In genomic region chr1:84504580-84505021, GRCh38 we compare ENCODE assay signal across 8 cellular contexts. TPM values are rescaled to one million over a fixed set of nuclear protein-coding genes. Genes with fewer than 3 reads are reported as not detected.
A peak's percentile ranks its signal among the peaks of the same experiment; 100 is the strongest.
DNase-seq lines count a peak whose midpoint lies in the region; FAIRE-seq and TF ChIP-seq lines count a peak whose summit lies in the region.

No MANE protein-coding gene starts in this region.

- no peak overlapping the region for H3K56ac ChIP-seq in H9 (ENCODE audit: insufficient read length, low read depth, low read length)

- H3K4me3 Mint-ChIP-seq in H9, result peak overlapping the region; percentile 97 to 100
- H3K4me3 Mint-ChIP-seq in activated CD4-positive, alpha-beta memory T cell treated with anti-CD3 and anti-CD28 coated beads, Interleukin-2, amount 10 ng/mL, durations not matched to agents 7 days and 5 days, result peak overlapping the region; percentile 95

- H3T11ph ChIP-seq in H9 (ENCODE audit: low read length), result no peak overlapping the region

- peaks cover 4% of the 10 kb centered on the region for H3K23me2 ChIP-seq in H9 (ENCODE audit: insufficient read length, low read depth, low read length, poor library complexity, severe bottlenecking)

- no peaks in the 10 kb centered on the region; the same call in 1 of the 2 replicates for H3K27me3 Mint-ChIP-seq in H9 (ENCODE audit: low read depth)
- H3K27me3 Mint-ChIP-seq in activated CD4-positive, alpha-beta memory T cell treated with anti-CD3 and anti-CD28 coated beads, Interleukin-2, amount 10 ng/mL, durations not matched to agents 7 days and 5 days, result no peaks in the 10 kb centered on the region

- peaks cover 3% of the 10 kb centered on the region; the same call in 1 of the 2 replicates for H3K4me1 ChIP-seq in H9 (ENCODE audit: insufficient read depth, low read length)
- peaks cover 20% of the 10 kb centered on the region for H3K4me1 ChIP-seq in hepatocyte (ENCODE audit: insufficient read depth)
- peaks cover 4 to 20% of the 10 kb centered on the region in 2 donors for H3K4me1 ChIP-seq in small intestine (ENCODE audit: control insufficient read depth in 2 of 2, insufficient read depth in 1 of 2, low read depth in 1 of 2, low read length in 1 of 2)

- peak overlapping the region; percentile 7 for H3K9ac ChIP-seq in H9 (ENCODE audit: extremely low read depth, insufficient read length, low read length)

- no peak overlapping the region for H3K4ac ChIP-seq in H9 (ENCODE audit: low read depth, low read length)

- H2BK20ac ChIP-seq in H9 (ENCODE audit: low read depth, low read length, poor library complexity, severe bottlenecking), result no peak overlapping the region

- H2BK120ac ChIP-seq in H9 (ENCODE audit: low read depth, low read length, poor library complexity, severe bottlenecking), result no peak overlapping the region

- H3K9me3 ChIP-seq in H9 (ENCODE audit: control insufficient read depth, low read depth, low read length), result no peaks in the 10 kb centered on the region
- H3K9me3 ChIP-seq in hepatocyte (ENCODE audit: low read depth), result no peaks in the 10 kb centered on the region
- H3K9me3 ChIP-seq in small intestine (ENCODE audit: control insufficient read depth, low read depth), result no peaks in the 10 kb centered on the region

- no peak overlapping the region for H2AK5ac ChIP-seq in H9 (ENCODE audit: insufficient read length, low read length)

- no peak overlapping the region for H4K8ac ChIP-seq in H9 (replicated peaks; ENCODE audit: insufficient read length, low read depth, low read length)

- H4K91ac ChIP-seq in H9 (ENCODE audit: insufficient read length, low read depth, low read length), result no peak overlapping the region

- H3K36me3 ChIP-seq in hepatocyte (replicated peaks; ENCODE audit: insufficient read depth, low read depth) (no peaks in the 10 kb centered on the region), small intestine (ENCODE audit: control insufficient read depth in 2 of 2, insufficient read depth in 2 of 2, low read length in 2 of 2) (peaks cover 0 to 2% of the 10 kb centered on the region in 2 donors)

- no CpG with 5 or more reads among the region's 6 CpGs for WGBS in H9 (ENCODE audit: extremely low coverage, insufficient read length, low lambda C conversion rate)
- WGBS in hepatocyte (ENCODE audit: low lambda C conversion rate, missing lambda C conversion rate), result 30% methylated on average over 6 of the region's 6 CpGs
- WGBS in small intestine, 3 donors, result 2 to 16% (median 6%) methylated on average over 6 of the region's 6 CpGs

- H3K4me3 ChIP-seq in AG09309 (ENCODE audit: control insufficient read depth, low read depth, low read length) (peak overlapping the region; percentile 86), hepatocyte (peak overlapping the region; percentile 95), small intestine (ENCODE audit: low read depth in 1 of 2, low read length in 2 of 2) (peak overlapping the region; percentile 41 to 77)

- no peak overlapping the region for H2BK12ac ChIP-seq in H9 (ENCODE audit: insufficient read length, low read depth, low read length)

- peaks cover 8% of the 10 kb centered on the region; the same call in 1 of the 2 replicates for H3K79me2 ChIP-seq in H9 (ENCODE audit: insufficient read depth, low read length)
- peaks cover 73% of the 10 kb centered on the region for H3K79me2 ChIP-seq in hepatocyte

- H3K79me1 ChIP-seq in H9 (ENCODE audit: insufficient read depth, low read depth, low read length, poor library complexity, severe bottlenecking), result no peaks in the 10 kb centered on the region

- H3K27ac Mint-ChIP-seq in H9, result no peak overlapping the region
- H3K27ac Mint-ChIP-seq in activated CD4-positive, alpha-beta memory T cell treated with anti-CD3 and anti-CD28 coated beads, Interleukin-2, amount 10 ng/mL, durations not matched to agents 7 days and 5 days, result peak overlapping the region; percentile 93

- H2BK15ac ChIP-seq in H9 (ENCODE audit: low read depth, low read length), result no peak overlapping the region

- H3K9me2 ChIP-seq in hepatocyte (replicated peaks; ENCODE audit: insufficient read depth), result no peaks in the 10 kb centered on the region

- H3K36me3 Mint-ChIP-seq in H9 (ENCODE audit: insufficient read depth in 1 of 3, low read depth in 3 of 3), result peaks cover 5 to 26% (median 19%) of the 10 kb centered on the region in 3 experiments; a peak in 6 of 7 replicates
- peaks cover 70% of the 10 kb centered on the region for H3K36me3 Mint-ChIP-seq in activated CD4-positive, alpha-beta memory T cell treated with anti-CD3 and anti-CD28 coated beads, Interleukin-2, amount 10 ng/mL, durations not matched to agents 7 days and 5 days (ENCODE audit: low read depth)

- H4K20me1 ChIP-seq in H9 (ENCODE audit: control insufficient read depth, insufficient read depth, insufficient read length), result no peaks in the 10 kb centered on the region
- peaks cover 50% of the 10 kb centered on the region for H4K20me1 ChIP-seq in hepatocyte (ENCODE audit: insufficient read depth, poor library complexity, severe bottlenecking)

- DNase-seq in AG09309 (ENCODE audit: low read depth) (peak; percentile 33), H9 (no peak), hepatocyte (ENCODE audit: low spot score) (peak; percentile 23), small intestine (peak; percentile 5), NOMO-1 treated with dmso at 0.1 percent for 144 hours (lab: John Stamatoyannopoulos, UW; ENCODE audit: unreplicated experiment) (no peak)
- DNase-seq in activated CD4-positive, alpha-beta memory T cell treated with anti-CD3 and anti-CD28 coated beads, Interleukin-2, amount 10 ng/mL, durations not matched to agents 7 days and 5 days, result no peak
- no peak for DNase-seq in activated CD4-positive, alpha-beta T cell treated with anti-CD3 and anti-CD28 coated beads, Interleukin-2, amount 50 U/mL, for 1 hour
- DNase-seq in activated CD4-positive, CD25-positive, alpha-beta regulatory T cell treated with anti-CD3 and anti-CD28 coated beads, Interleukin-2, amount 50 U/mL, for 72 hours, result no peak

- H3K4me2 ChIP-seq in H9 (ENCODE audit: insufficient read depth, insufficient read length, low read length) (peak overlapping the region; percentile 67), hepatocyte (peak overlapping the region; percentile 83)

- POLR2A ChIA-PET in activated CD4-positive, alpha-beta memory T cell treated with anti-CD3 and anti-CD28 coated beads, Interleukin-2, amount 10 ng/mL, durations not matched to agents 7 days and 5 days (lab: Charles Lee), result interaction anchor here (1.2 to 6.3 kb wide), 9 partner anchors 9 to 360 kb away, joined by 3 to 209 read pairs (median 25); partner anchors contain the start of genes CTBS, PRKACB, RPF1 and SSX2IP

- no peak overlapping the region for H3K23ac ChIP-seq in H9 (ENCODE audit: insufficient read length, low read depth, low read length)

- H3K9me3 Mint-ChIP-seq in H9, result peaks cover 16 to 18% of the 10 kb centered on the region in 2 experiments
- peaks cover 11% of the 10 kb centered on the region for H3K9me3 Mint-ChIP-seq in activated CD4-positive, alpha-beta memory T cell treated with anti-CD3 and anti-CD28 coated beads, Interleukin-2, amount 10 ng/mL, durations not matched to agents 7 days and 5 days

- H3K27ac ChIP-seq in H9 (ENCODE audit: insufficient read length, low read depth, low read length) (no peak overlapping the region), hepatocyte (peak overlapping the region; percentile 98), small intestine (ENCODE audit: low read depth in 1 of 2, low read length in 1 of 2) (peak overlapping the region; percentile 56 to 93)

- no peak for FAIRE-seq in small intestine (lab: Jason Lieb, UNC)

- CTCF ChIA-PET in activated CD4-positive, alpha-beta memory T cell treated with anti-CD3 and anti-CD28 coated beads, Interleukin-2, amount 10 ng/mL, durations not matched to agents 7 days and 5 days (lab: Charles Lee), result interaction anchor here (1.0 to 3.6 kb wide), 6 partner anchors 62 to 432 kb away, joined by 3 to 27 read pairs (median 3); partner anchors contain the start of gene CTBS

- H2AFZ ChIP-seq in H9 (ENCODE audit: low read length) (no peak overlapping the region), hepatocyte (no peak overlapping the region)

- no peak overlapping the region for H3K18ac ChIP-seq in H9 (ENCODE audit: insufficient read length, low read depth, low read length)

- H4K5ac ChIP-seq in H9 (ENCODE audit: insufficient read length, low read depth, low read length), result no peak overlapping the region

- no peaks in the 10 kb centered on the region for H3K27me3 ChIP-seq in H9 (ENCODE audit: insufficient read depth, low read length)
- no peaks in the 10 kb centered on the region for H3K27me3 ChIP-seq in hepatocyte
- no peaks in the 10 kb centered on the region for H3K27me3 ChIP-seq in small intestine (ENCODE audit: control insufficient read depth in 2 of 2, insufficient read depth in 2 of 2, low read length in 2 of 2)

- no peak overlapping the region for H3K14ac ChIP-seq in H9 (ENCODE audit: insufficient read depth, low read length)

- TF ChIP-seq CTCF in AG09309 (IDR thresholded peaks at IDR 0.05; ENCODE audit: control insufficient read depth, insufficient read depth, low read depth, low read length, missing control alignments) (no peak), H9 (conservative IDR thresholded peaks at IDR 0.05) (no peak), hepatocyte (IDR thresholded peaks at IDR 0.05; ENCODE audit: poor library complexity) (no peak)

- peaks cover 35 to 43% of the 10 kb centered on the region in 2 experiments for H3K4me1 Mint-ChIP-seq in H9
- H3K4me1 Mint-ChIP-seq in activated CD4-positive, alpha-beta memory T cell treated with anti-CD3 and anti-CD28 coated beads, Interleukin-2, amount 10 ng/mL, durations not matched to agents 7 days and 5 days, result peaks cover 51% of the 10 kb centered on the region

- H2BK5ac ChIP-seq in H9 (ENCODE audit: insufficient read length, low read length), result no peak overlapping the region

RNA-seq across cellular contexts. Expression of gene SPATA1, which starts 1.6 kb away (rescaled TPM):
- 0.61 TPM in 1 of 2 replicates, not detected in the other for total RNA-seq in H9 (2021)
- 1 to 10 TPM; 4.0 to 4.7 TPM for total RNA-seq in activated CD4-positive, alpha-beta memory T cell treated with anti-CD3 and anti-CD28 coated beads, Interleukin-2, amount 10 ng/mL, durations not matched to agents 7 days and 5 days
- 0.90 and 2.6 TPM in 2 replicates for total RNA-seq in hepatocyte
- polyA plus RNA-seq in hepatocyte, result 0.70 and 1.4 TPM in 2 replicates
- polyA plus RNA-seq in small intestine, result under 1 TPM in 1 of 3 donors, not detected in 2; 0.79 TPM

RNA-seq across cellular contexts. Expression of gene GNG5, which starts 1.8 kb away (rescaled TPM):
- total RNA-seq in H9 (2021), result 113 and 115 TPM in 2 replicates
- total RNA-seq in activated CD4-positive, alpha-beta memory T cell treated with anti-CD3 and anti-CD28 coated beads, Interleukin-2, amount 10 ng/mL, durations not matched to agents 7 days and 5 days, result 100 to 1,000 TPM; 122 to 127 TPM
- total RNA-seq in hepatocyte, result 131 and 145 TPM in 2 replicates
- 542 and 573 TPM in 2 replicates for polyA plus RNA-seq in hepatocyte
- 100 to 1,000 TPM; 163 to 226 (median 212) TPM for polyA plus RNA-seq in small intestine

RNA-seq across cellular contexts. Expression of gene RPF1, which starts 25.5 kb away (rescaled TPM):
- 36.1 and 39.7 TPM in 2 replicates for total RNA-seq in H9 (2021)
- total RNA-seq in activated CD4-positive, alpha-beta memory T cell treated with anti-CD3 and anti-CD28 coated beads, Interleukin-2, amount 10 ng/mL, durations not matched to agents 7 days and 5 days, result 10 to 100 TPM; 37.8 to 39.7 TPM
- total RNA-seq in hepatocyte, result 31.7 and 35.3 TPM in 2 replicates
- 29.6 and 31.5 TPM in 2 replicates for polyA plus RNA-seq in hepatocyte
- polyA plus RNA-seq in small intestine, result 10 to 100 TPM; 24.3 to 41.1 (median 32.2) TPM

Comparison
In these comparisons a context has a peak if more than half of its experiments do, and no peak if none do; other contexts are left out.
1. DNase-seq: peak in AG09309 (single experiment), hepatocyte (single experiment) and small intestine (single experiment); none in H9 (single experiment), activated CD4-positive, alpha-beta memory T cell treated with anti-CD3 and anti-CD28 coated beads, Interleukin-2, amount 10 ng/mL, durations not matched to agents 7 days and 5 days (single experiment), NOMO-1 treated with dmso at 0.1 percent for 144 hours (single experiment), activated CD4-positive, alpha-beta T cell treated with anti-CD3 and anti-CD28 coated beads, Interleukin-2, amount 50 U/mL, for 1 hour (single experiment) and activated CD4-positive, CD25-positive, alpha-beta regulatory T cell treated with anti-CD3 and anti-CD28 coated beads, Interleukin-2, amount 50 U/mL, for 72 hours (single experiment).
2. Peak in every context shown above with its lines, with median percentiles within 50 percentile points of each other: H3K4me3 ChIP-seq.